ENCODE assay signal across 24 cellular contexts in genomic region chr13:77800219-77800618, GRCh38.
DNase-seq lines count a peak whose midpoint lies in the region; ATAC-seq, FAIRE-seq and TF ChIP-seq lines count a peak whose summit lies in the region.
"Had no signal": no experiment of that assay in that cellular context is flagged by ENCODE, and none has a peak within 500 bp of the region (broad histone marks: within the 10 kb centered on the region; RNA-seq: fewer than 3 reads in every experiment).

No MANE protein-coding gene starts in this region.

- peak; percentile 30 for ATAC-seq in sciatic nerve
- no peak for ATAC-seq in activated CD8-positive, alpha-beta T cell treated with anti-CD3 and anti-CD28 coated beads for 36 hours
- no peak for ATAC-seq in HG02870 (IDR thresholded peaks at IDR 0.05; ENCODE audit: unreplicated experiment)
- ATAC-seq in GM18907 (IDR thresholded peaks at IDR 0.05; ENCODE audit: unreplicated experiment): no peak
- no peak for ATAC-seq in HG02678 (IDR thresholded peaks at IDR 0.05; ENCODE audit: unreplicated experiment)

- no peak for FAIRE-seq in astrocyte (lab: Jason Lieb, UNC)
- FAIRE-seq: GM12892, GM18507, H54 had no signal

- peaks cover 2% of the 10 kb centered on the region for H3K9me3 Mint-ChIP-seq in astrocyte (ENCODE audit: unreplicated experiment)
- peaks cover 2% of the 10 kb centered on the region for H3K9me3 Mint-ChIP-seq in activated CD8-positive, alpha-beta T cell treated with anti-CD3 and anti-CD28 coated beads for 36 hours

- H3K36me3 ChIP-seq in astrocyte (ENCODE audit: insufficient read depth, low read length): no peaks in the 10 kb centered on the region
- H3K36me3 ChIP-seq: BLaER1, SJCRH30 had no signal

- POLR2A ChIA-PET in activated CD8-positive, alpha-beta T cell treated with anti-CD3 and anti-CD28 coated beads for 36 hours (lab: Charles Lee): no interaction called here

- DNase-seq in GM03348 (ENCODE audit: low spot score) (peak; percentile 20), astrocyte (ENCODE audit: low read depth) (peak; percentile 20), fibroblast of the aortic adventitia (ENCODE audit: low read depth) (peak; percentile 80), sciatic nerve (ENCODE audit: low spot score) (no peak)
- DNase-seq in activated CD8-positive, alpha-beta T cell treated with anti-CD3 and anti-CD28 coated beads for 36 hours: no peak
- DNase-seq: ACHN; CD4-positive, alpha-beta memory T cell; DMS153; GF-D8; HFFc6; NCI-H1092 treated with DMSO at 0.1 percent for 48 hours; NCI-H146; NCI-H2029 treated with DMSO at 0.1 percent for 48 hours; NCI-H2171; NCI-H526; PC-9; SJCRH30 had no signal

- H3K9me3 ChIP-seq in astrocyte (ENCODE audit: insufficient read depth, low read depth, low read length): no peaks in the 10 kb centered on the region
- H3K9me3 ChIP-seq: BLaER1, SJCRH30 had no signal

- H2AFZ ChIP-seq in astrocyte (ENCODE audit: low read depth, low read length): no peak overlapping the region
- H2AFZ ChIP-seq: PC-9 had no signal

- intact Hi-C loops in sciatic nerve (cut with DNase I): no loop called here
- intact Hi-C loops in activated CD8-positive, alpha-beta T cell treated with anti-CD3 and anti-CD28 coated beads for 36 hours (cut with micrococcal nuclease): no loop called here

- no peak overlapping the region for H3K4me3 Mint-ChIP-seq in astrocyte (ENCODE audit: unreplicated experiment)
- H3K4me3 Mint-ChIP-seq in activated CD8-positive, alpha-beta T cell treated with anti-CD3 and anti-CD28 coated beads for 36 hours: no peak overlapping the region
- H3K4me3 Mint-ChIP-seq: CD4-positive, alpha-beta memory T cell; HFFc6 had no signal

- H3K4me1 Mint-ChIP-seq in astrocyte (ENCODE audit: low read depth, unreplicated experiment): no peaks in the 10 kb centered on the region
- H3K4me1 Mint-ChIP-seq in activated CD8-positive, alpha-beta T cell treated with anti-CD3 and anti-CD28 coated beads for 36 hours (ENCODE audit: low read depth): no peaks in the 10 kb centered on the region
- H3K4me1 Mint-ChIP-seq: CD4-positive, alpha-beta memory T cell had no signal

- no peaks in the 10 kb centered on the region for H3K27me3 ChIP-seq in astrocyte (ENCODE audit: insufficient read depth, low read length)
- H3K27me3 ChIP-seq: BLaER1, SJCRH30 had no signal

- H3K4me1 ChIP-seq in astrocyte (ENCODE audit: insufficient read depth, low read length): no peaks in the 10 kb centered on the region
- H3K4me1 ChIP-seq: BLaER1, SJCRH30 had no signal

- H3K9ac ChIP-seq in astrocyte (ENCODE audit: low read length): no peak overlapping the region
- H3K9ac ChIP-seq: BLaER1 had no signal

- no peaks in the 10 kb centered on the region for H3K27me3 Mint-ChIP-seq in astrocyte (ENCODE audit: low read depth, unreplicated experiment)
- H3K27me3 Mint-ChIP-seq in activated CD8-positive, alpha-beta T cell treated with anti-CD3 and anti-CD28 coated beads for 36 hours: peaks cover 6% of the 10 kb centered on the region

- no peaks in the 10 kb centered on the region for H3K79me2 ChIP-seq in astrocyte (ENCODE audit: insufficient read depth, low read length)

- TF ChIP-seq CTCF in astrocyte (IDR thresholded peaks at IDR 0.05; ENCODE audit: insufficient read depth, low read depth, low read length) (no peak), fibroblast of the aortic adventitia (IDR thresholded peaks at IDR 0.05; ENCODE audit: insufficient read depth, low read length) (no peak)
- TF ChIP-seq CTCF in activated CD8-positive, alpha-beta T cell treated with anti-CD3 and anti-CD28 coated beads for 36 hours (IDR thresholded peaks at IDR 0.05): no peak

- H3K4me3 ChIP-seq in astrocyte (ENCODE audit: insufficient read depth, low read depth, low read length) (no peak overlapping the region), fibroblast of the aortic adventitia (ENCODE audit: low read depth, low read length) (no peak overlapping the region)
- H3K4me3 ChIP-seq: BLaER1, PC-9, SJCRH30 had no signal

- no peak overlapping the region for H3K27ac Mint-ChIP-seq in astrocyte (ENCODE audit: unreplicated experiment)
- H3K27ac Mint-ChIP-seq in activated CD8-positive, alpha-beta T cell treated with anti-CD3 and anti-CD28 coated beads for 36 hours: no peak overlapping the region
- H3K27ac Mint-ChIP-seq: CD4-positive, alpha-beta memory T cell; HFFc6 had no signal

- no peak overlapping the region for H3K27ac ChIP-seq in astrocyte (ENCODE audit: low read depth, low read length)
- H3K27ac ChIP-seq: BLaER1, PC-9, SJCRH30 had no signal

- no peaks in the 10 kb centered on the region for H3K36me3 Mint-ChIP-seq in astrocyte (ENCODE audit: low read depth, unreplicated experiment)
- no peaks in the 10 kb centered on the region for H3K36me3 Mint-ChIP-seq in activated CD8-positive, alpha-beta T cell treated with anti-CD3 and anti-CD28 coated beads for 36 hours (ENCODE audit: low read depth)
- H3K36me3 Mint-ChIP-seq: CD4-positive, alpha-beta memory T cell had no signal

- no peak overlapping the region for H3K4me2 ChIP-seq in astrocyte (ENCODE audit: low read length)
- H3K4me2 ChIP-seq: BLaER1, PC-9 had no signal

- H4K20me1 ChIP-seq in astrocyte (ENCODE audit: insufficient read depth, low read length): no peaks in the 10 kb centered on the region
- H4K20me1 ChIP-seq: BLaER1 had no signal

- CTCF ChIA-PET in activated CD8-positive, alpha-beta T cell treated with anti-CD3 and anti-CD28 coated beads for 36 hours (lab: Charles Lee): no interaction called here

Comparison
In these comparisons a context has a peak if more than half of its experiments do, and no peak if none do; other contexts are left out.
1. DNase-seq: peak in GM03348 (single experiment), astrocyte (single experiment) and fibroblast of the aortic adventitia (single experiment); none in sciatic nerve (single experiment) and activated CD8-positive, alpha-beta T cell treated with anti-CD3 and anti-CD28 coated beads for 36 hours (single experiment).